Comparison of ENCODE assay signal across 1 cellular context in genomic region chr17:28553000-28553505, GRCh38.
TF ChIP-seq lines count a peak whose summit lies in the region.

No MANE protein-coding gene starts in this region.

TF ChIP-seq in SK-N-SH, 30 proteins besides CTCF, POLR2A, EP300 and RAD21 (continued from another document):
- TF ChIP-seq, protein P1, sequence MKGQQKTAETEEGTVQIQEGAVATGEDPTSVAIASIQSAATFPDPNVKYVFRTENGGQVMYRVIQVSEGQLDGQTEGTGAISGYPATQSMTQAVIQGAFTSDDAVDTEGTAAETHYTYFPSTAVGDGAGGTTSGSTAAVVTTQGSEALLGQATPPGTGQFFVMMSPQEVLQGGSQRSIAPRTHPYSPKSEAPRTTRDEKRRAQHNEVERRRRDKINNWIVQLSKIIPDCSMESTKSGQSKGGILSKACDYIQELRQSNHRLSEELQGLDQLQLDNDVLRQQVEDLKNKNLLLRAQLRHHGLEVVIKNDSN (IDR thresholded peaks at IDR 0.05; ENCODE audit: borderline replicate concordance, low read depth): no peak
- TF ChIP-seq GABPA (IDR thresholded peaks at IDR 0.05; ENCODE audit: low read depth) (no peak), POLR2AphosphoS5 (IDR thresholded peaks at IDR 0.05; ENCODE audit: low read depth, low read length) (no peak), YY1 (IDR thresholded peaks at IDR 0.05; ENCODE audit: low read depth) (no peak), RCOR1 (IDR thresholded peaks at IDR 0.05; ENCODE audit: low read length) (no peak), SMC3 (IDR thresholded peaks at IDR 0.05; ENCODE audit: low read depth, low read length) (no peak), GATA2 (CRISPR knock-in tag; IDR thresholded peaks at IDR 0.05) (no peak), TAF1 (IDR thresholded peaks at IDR 0.05; ENCODE audit: borderline replicate concordance, low read depth, low read length) (no peak), NRF1 (IDR thresholded peaks at IDR 0.05; ENCODE audit: low read depth, low read length) (no peak), ELF1 (IDR thresholded peaks at IDR 0.05) (no peak), MAX (IDR thresholded peaks at IDR 0.05; ENCODE audit: low read depth) (no peak), RXRA (IDR thresholded peaks at IDR 0.05; ENCODE audit: borderline replicate concordance, low read depth) (no peak), RFX5 (IDR thresholded peaks at IDR 0.05; ENCODE audit: low read length) (no peak), JUND (IDR thresholded peaks at IDR 0.05) (no peak)
- TF ChIP-seq, protein P2, sequence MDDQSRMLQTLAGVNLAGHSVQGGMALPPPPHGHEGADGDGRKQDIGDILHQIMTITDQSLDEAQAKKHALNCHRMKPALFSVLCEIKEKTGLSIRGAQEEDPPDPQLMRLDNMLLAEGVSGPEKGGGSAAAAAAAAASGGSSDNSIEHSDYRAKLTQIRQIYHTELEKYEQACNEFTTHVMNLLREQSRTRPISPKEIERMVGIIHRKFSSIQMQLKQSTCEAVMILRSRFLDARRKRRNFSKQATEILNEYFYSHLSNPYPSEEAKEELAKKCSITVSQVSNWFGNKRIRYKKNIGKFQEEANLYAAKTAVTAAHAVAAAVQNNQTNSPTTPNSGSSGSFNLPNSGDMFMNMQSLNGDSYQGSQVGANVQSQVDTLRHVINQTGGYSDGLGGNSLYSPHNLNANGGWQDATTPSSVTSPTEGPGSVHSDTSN (IDR thresholded peaks at IDR 0.05): no peak
- TF ChIP-seq, protein P3, sequence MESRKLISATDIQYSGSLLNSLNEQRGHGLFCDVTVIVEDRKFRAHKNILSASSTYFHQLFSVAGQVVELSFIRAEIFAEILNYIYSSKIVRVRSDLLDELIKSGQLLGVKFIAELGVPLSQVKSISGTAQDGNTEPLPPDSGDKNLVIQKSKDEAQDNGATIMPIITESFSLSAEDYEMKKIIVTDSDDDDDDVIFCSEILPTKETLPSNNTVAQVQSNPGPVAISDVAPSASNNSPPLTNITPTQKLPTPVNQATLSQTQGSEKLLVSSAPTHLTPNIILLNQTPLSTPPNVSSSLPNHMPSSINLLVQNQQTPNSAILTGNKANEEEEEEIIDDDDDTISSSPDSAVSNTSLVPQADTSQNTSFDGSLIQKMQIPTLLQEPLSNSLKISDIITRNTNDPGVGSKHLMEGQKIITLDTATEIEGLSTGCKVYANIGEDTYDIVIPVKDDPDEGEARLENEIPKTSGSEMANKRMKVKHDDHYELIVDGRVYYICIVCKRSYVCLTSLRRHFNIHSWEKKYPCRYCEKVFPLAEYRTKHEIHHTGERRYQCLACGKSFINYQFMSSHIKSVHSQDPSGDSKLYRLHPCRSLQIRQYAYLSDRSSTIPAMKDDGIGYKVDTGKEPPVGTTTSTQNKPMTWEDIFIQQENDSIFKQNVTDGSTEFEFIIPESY (IDR thresholded peaks at IDR 0.05; ENCODE audit: borderline replicate concordance, low read depth): no peak
- TF ChIP-seq, protein P4, sequence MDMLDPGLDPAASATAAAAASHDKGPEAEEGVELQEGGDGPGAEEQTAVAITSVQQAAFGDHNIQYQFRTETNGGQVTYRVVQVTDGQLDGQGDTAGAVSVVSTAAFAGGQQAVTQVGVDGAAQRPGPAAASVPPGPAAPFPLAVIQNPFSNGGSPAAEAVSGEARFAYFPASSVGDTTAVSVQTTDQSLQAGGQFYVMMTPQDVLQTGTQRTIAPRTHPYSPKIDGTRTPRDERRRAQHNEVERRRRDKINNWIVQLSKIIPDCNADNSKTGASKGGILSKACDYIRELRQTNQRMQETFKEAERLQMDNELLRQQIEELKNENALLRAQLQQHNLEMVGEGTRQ (IDR thresholded peaks at IDR 0.05; ENCODE audit: borderline replicate concordance, low read depth, low read length): no peak
